10 cellular contexts compared by ENCODE assay signal in the genomic region with DNA sequence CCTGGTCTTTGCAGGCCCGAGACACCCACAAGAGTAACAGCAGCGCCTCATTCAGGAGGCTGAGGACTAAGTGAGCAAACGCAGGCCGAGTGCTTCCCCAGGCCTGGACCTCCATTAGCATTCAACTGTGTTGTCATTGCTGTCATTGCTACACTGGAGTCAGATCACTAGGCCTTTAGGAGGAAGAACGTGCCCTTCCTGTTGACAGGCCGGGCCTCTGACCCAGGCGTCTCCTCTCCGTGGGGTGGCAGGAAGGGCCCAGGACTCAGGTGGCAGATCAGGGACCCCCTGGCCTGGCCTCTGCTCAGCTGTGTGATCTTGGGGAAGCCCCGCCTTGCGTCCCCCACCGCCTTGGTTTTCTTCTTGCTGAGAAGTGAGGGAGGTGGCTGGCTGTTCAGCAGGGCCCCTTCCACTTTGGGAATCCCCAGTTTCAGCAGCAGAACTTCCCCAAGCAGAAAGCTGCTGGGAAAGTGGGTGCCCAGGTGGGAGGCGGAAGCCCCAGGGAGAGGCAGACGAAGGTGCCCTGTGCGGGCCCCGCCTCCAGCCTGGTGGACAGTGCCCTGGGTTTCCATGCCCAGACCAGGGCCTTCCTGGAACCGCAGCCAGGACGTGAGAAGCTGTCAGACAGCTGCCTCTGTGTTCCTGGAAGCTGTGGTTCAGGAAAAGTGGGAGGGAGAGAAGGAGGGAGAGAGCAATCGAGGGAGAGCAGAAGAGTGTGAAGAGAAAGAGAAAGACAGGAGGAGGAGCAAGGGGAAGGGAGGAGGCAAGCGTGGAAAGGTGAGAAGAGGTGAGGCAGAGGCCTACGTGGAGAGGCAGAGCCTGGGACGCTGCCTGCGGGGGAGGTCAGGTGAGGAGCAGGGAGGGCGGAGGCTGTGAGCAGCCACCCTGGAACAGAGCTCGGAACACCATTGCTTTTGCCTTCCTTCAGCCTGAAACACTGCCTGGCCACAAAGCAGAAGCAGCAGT. TPM values are rescaled to one million over a fixed set of nuclear protein-coding genes. Genes with fewer than 3 reads are reported as not detected.
DNase-seq lines count a peak whose midpoint lies in the region; ATAC-seq and TF ChIP-seq lines count a peak whose summit lies in the region.
"Had no signal": no experiment of that assay in that cellular context is flagged by ENCODE, and none has a peak within 500 bp of the region (broad histone marks: within the 10 kb centered on the region; RNA-seq: fewer than 3 reads in every experiment).

No MANE protein-coding gene starts in this region.

- ATAC-seq in activated CD4-positive, alpha-beta T cell treated with anti-CD3 and anti-CD28 coated beads for 36 hours, result peak; percentile 62
- ATAC-seq in activated naive CD4-positive, alpha-beta T cell treated with anti-CD3 and anti-CD28 coated beads, Interleukin-2, amount 50 U/mL, for 72 hours, result peak; percentile 40 to 65
- ATAC-seq in mucosa of descending colon (peak; percentile 59), HG03520 (IDR thresholded peaks at IDR 0.05; ENCODE audit: unreplicated experiment) (no peak)

- TF ChIP-seq CTCF in MM.1S (IDR thresholded peaks at IDR 0.05; ENCODE audit: low read length), result no peak
- no peak for TF ChIP-seq CTCF in mucosa of descending colon (IDR thresholded peaks at IDR 0.05)
- no peak for TF ChIP-seq CTCF in Caco-2 (IDR thresholded peaks at IDR 0.05; ENCODE audit: insufficient read depth in 1 of 2, low read depth in 1 of 2, low read length in 1 of 2, severe bottlenecking in 1 of 2, unreplicated experiment in 1 of 2)

- no peak overlapping the region for H3K9ac ChIP-seq in MM.1S (ENCODE audit: low read length)

- BruUV-seq in Caco-2 (replicated peaks; lab: Mats Ljungman, UMichigan), result no TSS peak

- H3F3A ChIP-seq in MM.1S (ENCODE audit: insufficient read depth, low read length), result no peaks in the 10 kb centered on the region

- intact Hi-C loops in activated CD4-positive, alpha-beta T cell treated with anti-CD3 and anti-CD28 coated beads for 36 hours (cut with DNase I, micrococcal nuclease), result loop anchor here in 1 of 2 experiments (1.0 kb wide), 1 partner anchor 9 kb away; no protein-coding TSS in a partner anchor
- intact Hi-C loops in mucosa of descending colon (cut with DNase I, micrococcal nuclease) (no loop called here), Caco-2 (cut with micrococcal nuclease; ENCODE audit: unreplicated experiment) (no loop called here)

- H3K9me3 ChIP-seq in MM.1S (replicated peaks; ENCODE audit: insufficient read depth, low read length), result no peaks in the 10 kb centered on the region
- no peaks in the 10 kb centered on the region for H3K9me3 ChIP-seq in mucosa of descending colon
- no peaks in the 10 kb centered on the region for H3K9me3 ChIP-seq in Caco-2

- H3K4me1 ChIP-seq in MM.1S (ENCODE audit: low read length) (no peaks in the 10 kb centered on the region), mucosa of descending colon (ENCODE audit: low read depth) (peaks cover 32% of the 10 kb centered on the region), Caco-2 (no peaks in the 10 kb centered on the region)

- DNase-seq in activated CD4-positive, alpha-beta T cell treated with anti-CD3 and anti-CD28 coated beads for 36 hours, result peak; percentile 70
- DNase-seq in activated CD4-positive, alpha-beta T cell treated with anti-CD3 and anti-CD28 coated beads for 1 hour, result no peak
- DNase-seq in MM.1S (no peak), mucosa of descending colon (peak; percentile 55 to 83 (median 75)), Caco-2 (no peak), NCI-H774 (lab: John Stamatoyannopoulos, UW) (no peak)
- DNase-seq in activated naive CD4-positive, alpha-beta T cell treated with anti-CD3 and anti-CD28 coated beads, Interleukin-2, amount 50 U/mL, for 72 hours (ENCODE audit: low spot score in 2 of 2), result peak in 1 of 2 donors; percentile 40

- no peaks in the 10 kb centered on the region for H3K27me3 ChIP-seq in MM.1S (replicated peaks; ENCODE audit: insufficient read depth, low read length)
- H3K27me3 ChIP-seq in Caco-2 (replicated peaks; ENCODE audit: control insufficient read depth, insufficient read depth, low read length), result no peaks in the 10 kb centered on the region

- no peaks in the 10 kb centered on the region for H4K20me1 ChIP-seq in MM.1S (ENCODE audit: insufficient read depth, low read length)

- peak overlapping the region; percentile 40 for H3K4me3 Mint-ChIP-seq in activated CD4-positive, alpha-beta T cell treated with anti-CD3 and anti-CD28 coated beads for 36 hours
- no peak overlapping the region for H3K4me3 Mint-ChIP-seq in Caco-2 (ENCODE audit: unreplicated experiment)

- no peaks in the 10 kb centered on the region for H3K9me3 Mint-ChIP-seq in activated CD4-positive, alpha-beta T cell treated with anti-CD3 and anti-CD28 coated beads for 36 hours (ENCODE audit: low read depth)
- H3K9me3 Mint-ChIP-seq in activated naive CD4-positive, alpha-beta T cell treated with anti-CD3 and anti-CD28 coated beads, Interleukin-2, amount 50 U/mL, for 72 hours, result no peaks in the 10 kb centered on the region
- no peaks in the 10 kb centered on the region for H3K9me3 Mint-ChIP-seq in Caco-2 (ENCODE audit: unreplicated experiment)

- H3K27me3 Mint-ChIP-seq in activated CD4-positive, alpha-beta T cell treated with anti-CD3 and anti-CD28 coated beads for 36 hours, result no peaks in the 10 kb centered on the region
- H3K27me3 Mint-ChIP-seq in Caco-2 (ENCODE audit: insufficient read depth, unreplicated experiment), result no peaks in the 10 kb centered on the region

- H3K9me2 ChIP-seq in MM.1S (replicated peaks; ENCODE audit: insufficient read depth, low read length), result no peaks in the 10 kb centered on the region

- H3K4me3 ChIP-seq in MM.1S (ENCODE audit: low read length) (no peak overlapping the region), mucosa of descending colon (no peak overlapping the region), Caco-2 (ENCODE audit: low read depth, low read length) (no peak overlapping the region)

- H3K4me2 ChIP-seq in MM.1S (ENCODE audit: low read depth, low read length), result no peak overlapping the region

- H2AFZ ChIP-seq in MM.1S (ENCODE audit: low read length), result 0 out of 2 replicates have a peak overlapping the region, but pooled peaks have one; percentile 16

- H3K27ac Mint-ChIP-seq in activated CD4-positive, alpha-beta T cell treated with anti-CD3 and anti-CD28 coated beads for 36 hours, result peak overlapping the region; percentile 95
- H3K27ac Mint-ChIP-seq in activated naive CD4-positive, alpha-beta T cell treated with anti-CD3 and anti-CD28 coated beads, Interleukin-2, amount 50 U/mL, for 72 hours, result peak overlapping the region; percentile 90 to 99
- H3K27ac Mint-ChIP-seq in Caco-2 (ENCODE audit: unreplicated experiment), result no peak overlapping the region

- H3K27ac ChIP-seq in MM.1S (ENCODE audit: low read length), result no peak overlapping the region

- POLR2A ChIA-PET in activated CD4-positive, alpha-beta T cell treated with anti-CD3 and anti-CD28 coated beads for 36 hours (lab: Charles Lee), result interaction anchor here (0.6 to 2.0 kb wide), 2 partner anchors 13 to 286 kb away, joined by 3 to 6 read pairs; no protein-coding TSS in a partner anchor
- POLR2A ChIA-PET in Caco-2 (lab: Charles Lee), result no interaction called here

- CTCF ChIA-PET in activated CD4-positive, alpha-beta T cell treated with anti-CD3 and anti-CD28 coated beads for 36 hours (lab: Charles Lee), result interaction anchor here (0.7 to 1.0 kb wide), 2 partner anchors 8 to 10 kb away, joined by 3 read pairs; no protein-coding TSS in a partner anchor
- CTCF ChIA-PET in Caco-2 (lab: Charles Lee), result no interaction called here

- no peaks in the 10 kb centered on the region for H3K36me3 ChIP-seq in MM.1S (replicated peaks; ENCODE audit: insufficient read depth, low read length)
- H3K36me3 ChIP-seq in mucosa of descending colon (ENCODE audit: low read depth), result no peaks in the 10 kb centered on the region
- H3K36me3 ChIP-seq in Caco-2 (ENCODE audit: control insufficient read depth, insufficient read depth, low read length), result no peaks in the 10 kb centered on the region

- H3K79me2 ChIP-seq in MM.1S (ENCODE audit: low read length), result no peaks in the 10 kb centered on the region

- H3K36me3 Mint-ChIP-seq in activated CD4-positive, alpha-beta T cell treated with anti-CD3 and anti-CD28 coated beads for 36 hours (ENCODE audit: low read depth), result no peaks in the 10 kb centered on the region
- H3K36me3 Mint-ChIP-seq in activated naive CD4-positive, alpha-beta T cell treated with anti-CD3 and anti-CD28 coated beads, Interleukin-2, amount 50 U/mL, for 72 hours, result no peaks in the 10 kb centered on the region
- no peaks in the 10 kb centered on the region for H3K36me3 Mint-ChIP-seq in Caco-2 (ENCODE audit: insufficient read depth, unreplicated experiment)

- peaks cover 30% of the 10 kb centered on the region for H3K4me1 Mint-ChIP-seq in activated CD4-positive, alpha-beta T cell treated with anti-CD3 and anti-CD28 coated beads for 36 hours
- H3K4me1 Mint-ChIP-seq in Caco-2 (ENCODE audit: low read depth, unreplicated experiment), result no peaks in the 10 kb centered on the region

RNA-seq across cellular contexts. Expression of a gene that starts 18.9 kb away (rescaled TPM):
- total RNA-seq in activated CD4-positive, alpha-beta T cell treated with anti-CD3 and anti-CD28 coated beads for 36 hours, result not detected
- not detected for total RNA-seq in activated naive CD4-positive, alpha-beta T cell treated with anti-CD3 and anti-CD28 coated beads, Interleukin-2, amount 50 U/mL, for 72 hours
- total RNA-seq in mucosa of descending colon (not detected), Caco-2 (2022) (not detected in 2 replicates)
- total RNA-seq: mononuclear cell; T-helper 1 cell treated with Interleukin-12 subunit alpha and Interleukin-12 subunit beta and Interleukin-4 antibody, amounts not matched to agents 30 ng/mL and 1 ng/mL, for 36 hours had no signal

RNA-seq across cellular contexts. Expression of a gene that starts 24.0 kb away (rescaled TPM):
- not detected for total RNA-seq in activated CD4-positive, alpha-beta T cell treated with anti-CD3 and anti-CD28 coated beads for 36 hours
- not detected for total RNA-seq in activated naive CD4-positive, alpha-beta T cell treated with anti-CD3 and anti-CD28 coated beads, Interleukin-2, amount 50 U/mL, for 72 hours
- total RNA-seq in mucosa of descending colon (100 to 1,000 TPM in 1 of 3 donors, 10 to 100 TPM in 2; 16.4 to 135 (median 22.9) TPM), Caco-2 (2022) (not detected in 2 replicates)
- total RNA-seq: T-helper 1 cell treated with Interleukin-12 subunit alpha and Interleukin-12 subunit beta and Interleukin-4 antibody, amounts not matched to agents 30 ng/mL and 1 ng/mL, for 36 hours had no signal

Comparison
In these comparisons a context has a peak if more than half of its experiments do, and no peak if none do; other contexts are left out.
1. DNase-seq: peak in activated CD4-positive, alpha-beta T cell treated with anti-CD3 and anti-CD28 coated beads for 36 hours (single experiment) and mucosa of descending colon (3 of 3); none in activated CD4-positive, alpha-beta T cell treated with anti-CD3 and anti-CD28 coated beads for 1 hour (single experiment), MM.1S (single experiment), Caco-2 (0 of 2) and NCI-H774 (single experiment).
2. RNA of a gene that starts 24.0 kb away (total RNA-seq): 16.4 to 135 TPM in mucosa of descending colon; not detected in Caco-2, not detected in activated CD4-positive, alpha-beta T cell treated with anti-CD3 and anti-CD28 coated beads for 36 hours and not detected in activated naive CD4-positive, alpha-beta T cell treated with anti-CD3 and anti-CD28 coated beads, Interleukin-2, amount 50 U/mL, for 72 hours; every median in the first group is over 10 times any median in the second.